In genomic region chr15:40182358-40183029, GRCh38 we compare ENCODE assay signal across 14 cellular contexts. TPM values are rescaled to one million over a fixed set of nuclear protein-coding genes. Genes with fewer than 3 reads are reported as not detected.
DNase-seq lines count a peak whose midpoint lies in the region; ATAC-seq and TF ChIP-seq lines count a peak whose summit lies in the region.
"Had no signal": no experiment of that assay in that cellular context is flagged by ENCODE, and none has a peak within 500 bp of the region (broad histone marks: within the 10 kb centered on the region; RNA-seq: fewer than 3 reads in every experiment).

No MANE protein-coding gene starts in this region.

- H3K36me3 Mint-ChIP-seq in activated CD8-positive, alpha-beta T cell treated with anti-CD3 and anti-CD28 coated beads, Interleukin-2, amount 10 ng/mL, durations not matched to agents 7 days and 5 days (ENCODE audit: low read depth): peaks cover 68% of the 10 kb centered on the region

- no peaks in the 10 kb centered on the region; a peak in 2 of 4 replicates for H3K4me1 ChIP-seq in SK-N-SH (ENCODE audit: control insufficient read depth in 1 of 2, insufficient read depth in 2 of 2, low read depth in 1 of 2, low read length in 1 of 2)
- peaks cover 5% of the 10 kb centered on the region for H3K4me1 ChIP-seq in osteoblast (ENCODE audit: insufficient read depth, low read length)
- H3K4me1 ChIP-seq: gastroesophageal sphincter had no signal

- ATAC-seq in SK-N-SH treated with all-trans-retinoic acid at 6 μM for 48 hours (no peak), HG02981 (IDR thresholded peaks at IDR 0.05; ENCODE audit: unreplicated experiment) (no peak)
- peak; percentile 11 for ATAC-seq in activated CD8-positive, alpha-beta T cell treated with anti-CD3 and anti-CD28 coated beads, Interleukin-2, amount 10 ng/mL, durations not matched to agents 7 days and 5 days
- ATAC-seq: gastroesophageal sphincter, sciatic nerve had no signal

- CTCF ChIA-PET in SK-N-SH (lab: Yijun Ruan, JAX): interaction anchor here (0.7 kb wide), 1 partner anchor 75 kb away, joined by 3 read pairs; no protein-coding TSS in a partner anchor
- CTCF ChIA-PET in activated CD8-positive, alpha-beta T cell treated with anti-CD3 and anti-CD28 coated beads, Interleukin-2, amount 10 ng/mL, durations not matched to agents 7 days and 5 days (lab: Charles Lee): interaction anchor here (0.7 to 4.7 kb wide), 6 partner anchors 14 to 137 kb away, joined by 3 to 19 read pairs (median 4); no protein-coding TSS in a partner anchor

- H3K27me3 Mint-ChIP-seq in activated CD8-positive, alpha-beta T cell treated with anti-CD3 and anti-CD28 coated beads, Interleukin-2, amount 10 ng/mL, durations not matched to agents 7 days and 5 days (ENCODE audit: low read depth): no peaks in the 10 kb centered on the region

- TF ChIP-seq CTCF in SK-N-SH (IDR thresholded peaks at IDR 0.05): no peak
- no peak for TF ChIP-seq CTCF in HL-60 (IDR thresholded peaks at IDR 0.05; ENCODE audit: insufficient read depth, low read length)
- TF ChIP-seq CTCF in osteoblast (IDR thresholded peaks at IDR 0.05; ENCODE audit: extremely low read depth, low read depth, low read length): no peak

- no peak for TF ChIP-seq RAD21 in SK-N-SH (IDR thresholded peaks at IDR 0.05; ENCODE audit: low read length)

- peaks cover 31% of the 10 kb centered on the region for H3K4me1 Mint-ChIP-seq in activated CD8-positive, alpha-beta T cell treated with anti-CD3 and anti-CD28 coated beads, Interleukin-2, amount 10 ng/mL, durations not matched to agents 7 days and 5 days (ENCODE audit: low read depth)

- H4K20me1 ChIP-seq in SK-N-SH (ENCODE audit: insufficient read depth): no peaks in the 10 kb centered on the region
- no peaks in the 10 kb centered on the region for H4K20me1 ChIP-seq in osteoblast (ENCODE audit: insufficient read depth, low read length)

- WGBS in SK-N-SH (ENCODE audit: low lambda C conversion rate): 84% methylated on average over 1 of the region's 1 CpG

- H3K4me3 ChIP-seq in SK-N-SH (ENCODE audit: low read depth in 2 of 2, low read length in 1 of 2) (no peak overlapping the region), HL-60 (replicated peaks; ENCODE audit: insufficient read depth, low read length) (no peak overlapping the region), osteoblast (ENCODE audit: insufficient read depth, low read length) (no peak overlapping the region)
- H3K4me3 ChIP-seq: gastroesophageal sphincter had no signal

- no peaks in the 10 kb centered on the region for H3K27me3 ChIP-seq in SK-N-SH (ENCODE audit: insufficient read depth)
- H3K27me3 ChIP-seq in HL-60 (ENCODE audit: insufficient read depth, poor library complexity, severe bottlenecking): no peaks in the 10 kb centered on the region
- H3K27me3 ChIP-seq in osteoblast (ENCODE audit: insufficient read depth, low read length): no peaks in the 10 kb centered on the region
- H3K27me3 ChIP-seq: gastroesophageal sphincter had no signal

- H3F3A ChIP-seq in SK-N-SH (replicated peaks; ENCODE audit: insufficient read depth): no peaks in the 10 kb centered on the region

- peak overlapping the region; percentile 42; the same call in 1 of the 2 replicates for H2AFZ ChIP-seq in SK-N-SH (ENCODE audit: low read depth)
- peak overlapping the region; percentile 76 for H2AFZ ChIP-seq in osteoblast (ENCODE audit: low read length)

- H3K9ac ChIP-seq in SK-N-SH: no peak overlapping the region

- no peaks in the 10 kb centered on the region for H3K9me3 Mint-ChIP-seq in activated CD8-positive, alpha-beta T cell treated with anti-CD3 and anti-CD28 coated beads, Interleukin-2, amount 10 ng/mL, durations not matched to agents 7 days and 5 days (ENCODE audit: insufficient read depth)

- H3K4me3 Mint-ChIP-seq in activated CD8-positive, alpha-beta T cell treated with anti-CD3 and anti-CD28 coated beads, Interleukin-2, amount 10 ng/mL, durations not matched to agents 7 days and 5 days: no peak overlapping the region

- H3K27ac ChIP-seq in SK-N-SH (ENCODE audit: low read depth in 2 of 2, low read length in 1 of 2) (no peak overlapping the region), HL-60 (replicated peaks) (peak overlapping the region; percentile 20), osteoblast (ENCODE audit: low read depth, low read length) (no peak overlapping the region)
- H3K27ac ChIP-seq: gastroesophageal sphincter had no signal

- H3K9me3 ChIP-seq in SK-N-SH (no peaks in the 10 kb centered on the region), osteoblast (ENCODE audit: low read depth, low read length) (no peaks in the 10 kb centered on the region)
- H3K9me3 ChIP-seq: gastroesophageal sphincter had no signal

- H3K79me2 ChIP-seq in SK-N-SH (ENCODE audit: insufficient read depth) (peaks cover 32% of the 10 kb centered on the region), osteoblast (ENCODE audit: insufficient read depth, low read length) (no peaks in the 10 kb centered on the region)

- H3K27ac Mint-ChIP-seq in activated CD8-positive, alpha-beta T cell treated with anti-CD3 and anti-CD28 coated beads, Interleukin-2, amount 10 ng/mL, durations not matched to agents 7 days and 5 days: peak overlapping the region; percentile 80

- POLR2A ChIA-PET in SK-N-SH (lab: Yijun Ruan, JAX): no interaction called here
- POLR2A ChIA-PET in activated CD8-positive, alpha-beta T cell treated with anti-CD3 and anti-CD28 coated beads, Interleukin-2, amount 10 ng/mL, durations not matched to agents 7 days and 5 days (lab: Charles Lee): interaction anchor here (0.7 kb wide), 1 partner anchor 56 kb away, joined by 3 read pairs; the partner anchor contains the start of gene PAK6

- DNase-seq in SK-N-SH (no peak), HL-60 (ENCODE audit: low read depth in 1 of 2, low spot score in 1 of 2) (peak in 1 of 2 experiments; percentile 5), osteoblast (ENCODE audit: insufficient read length, low spot score, missing footprints) (no peak), NCI-H446 (lab: John Stamatoyannopoulos, UW) (no peak), NCI-H2107 treated with DMSO at 0.1 percent for 48 hours (lab: John Stamatoyannopoulos, UW; ENCODE audit: unreplicated experiment) (no peak)
- no peak for DNase-seq in activated CD8-positive, alpha-beta T cell treated with anti-CD3 and anti-CD28 coated beads, Interleukin-2, amount 10 ng/mL, durations not matched to agents 7 days and 5 days
- DNase-seq: activated CD4-positive, alpha-beta T cell treated with anti-CD3 and anti-CD28 coated beads for 1 hour; activated naive CD4-positive, alpha-beta T cell treated with anti-CD3 and anti-CD28 coated beads, Interleukin-2, amount 50 U/mL, for 16 hours; GOT3; NCI-H146 had no signal

- H3K36me3 ChIP-seq in SK-N-SH (replicated peaks in 1 of 2; ENCODE audit: control insufficient read depth in 1 of 2, insufficient read depth in 2 of 2, low read length in 1 of 2): peaks cover 13 to 17% of the 10 kb centered on the region in 2 experiments
- H3K36me3 ChIP-seq in osteoblast (ENCODE audit: insufficient read depth, low read length): peaks cover 20% of the 10 kb centered on the region
- H3K36me3 ChIP-seq: gastroesophageal sphincter had no signal

- no peaks in the 10 kb centered on the region for H3K9me2 ChIP-seq in SK-N-SH

- H3K4me2 ChIP-seq in SK-N-SH (no peak overlapping the region), osteoblast (ENCODE audit: insufficient read depth, low read length) (peak overlapping the region; percentile 15)

- no peak for TF ChIP-seq EP300 in SK-N-SH (IDR thresholded peaks at IDR 0.05; ENCODE audit: borderline replicate concordance in 1 of 2, low read depth in 1 of 2, low read length in 1 of 2)

TF ChIP-seq in SK-N-SH, 30 proteins besides CTCF, POLR2A, EP300 and RAD21 (continues in another document):
- no peak for TF ChIP-seq ZBTB33 (IDR thresholded peaks at IDR 0.05; ENCODE audit: borderline replicate concordance, low read depth)

TF ChIP-seq in SK-N-SH treated with all-trans-retinoic acid at 6 μM for 48 hours, 23 proteins besides CTCF, POLR2A, EP300 and RAD21:
- no peak for TF ChIP-seq TSHZ2 (CRISPR knock-in tag; IDR thresholded peaks at IDR 0.05)
TF ChIP-seq in SK-N-SH treated with all-trans-retinoic acid at 6 μM for 48 hours: peak in this region for 0.

RNA-seq across cellular contexts. Expression of gene BUB1B, which starts 21.6 kb away (rescaled TPM):
- 12.6 and 13.8 TPM in 2 replicates for polyA plus RNA-seq in SK-N-SH (2012; rRNA removed)
- 10.8 and 12.4 TPM in 2 replicates for polyA plus RNA-seq in SK-N-SH (2012; cell fraction: cytosol; rRNA removed)
- polyA plus RNA-seq in SK-N-SH (2012; cell fraction: nucleus; rRNA removed): 17.3 and 38.5 TPM in 2 replicates
- 10 to 100 TPM; 91.9 to 94.9 TPM for total RNA-seq in activated CD8-positive, alpha-beta T cell treated with anti-CD3 and anti-CD28 coated beads, Interleukin-2, amount 10 ng/mL, durations not matched to agents 7 days and 5 days
- total RNA-seq in osteoblast: 2.2 and 4.1 TPM in 2 replicates

RNA-seq across cellular contexts. Expression of gene PAK6, which starts 56.4 kb away (rescaled TPM):
- polyA plus RNA-seq in SK-N-SH (2012; rRNA removed): 0.07 and 0.16 TPM in 2 replicates
- 0.06 and 0.07 TPM in 2 replicates for polyA plus RNA-seq in SK-N-SH (2012; cell fraction: cytosol; rRNA removed)
- polyA plus RNA-seq in SK-N-SH (2012; cell fraction: nucleus; rRNA removed): 0.11 and 0.12 TPM in 2 replicates
- 1 to 10 TPM; 1.2 to 1.4 TPM for total RNA-seq in activated CD8-positive, alpha-beta T cell treated with anti-CD3 and anti-CD28 coated beads, Interleukin-2, amount 10 ng/mL, durations not matched to agents 7 days and 5 days
- not detected in 2 replicates for total RNA-seq in osteoblast

Comparison
In these comparisons a context has a peak if more than half of its experiments do, and no peak if none do; other contexts are left out.
1. RNA of gene BUB1B, which starts 21.6 kb away (total RNA-seq): 91.9 to 94.9 TPM in activated CD8-positive, alpha-beta T cell treated with anti-CD3 and anti-CD28 coated beads, Interleukin-2, amount 10 ng/mL, durations not matched to agents 7 days and 5 days; 2.2 to 4.1 TPM in osteoblast; every median in the first group is over 10 times any median in the second.